12 cellular contexts compared by ENCODE assay signal in genomic region chr18:3466051-3466450, GRCh38. TPM values are rescaled to one million over a fixed set of nuclear protein-coding genes. Genes with fewer than 3 reads are reported as not detected.
DNase-seq lines count a peak whose midpoint lies in the region; ATAC-seq, FAIRE-seq and TF ChIP-seq lines count a peak whose summit lies in the region.
"Had no signal": no experiment of that assay in that cellular context is flagged by ENCODE, and none has a peak within 500 bp of the region (broad histone marks: within the 10 kb centered on the region; RNA-seq: fewer than 3 reads in every experiment).

No MANE protein-coding gene starts in this region.

- H3K27me3 ChIP-seq in HUES48 (ENCODE audit: control insufficient read depth, insufficient read depth, low read length) (no peaks in the 10 kb centered on the region), ascending aorta (no peaks in the 10 kb centered on the region)
- H3K27me3 ChIP-seq: thyroid gland had no signal

- H3K36me3 Mint-ChIP-seq in WTC11: peaks cover 4% of the 10 kb centered on the region; the same call in 1 of the 2 replicates

- TF ChIP-seq CTCF in WTC11 (IDR thresholded peaks at IDR 0.05) (no peak), ascending aorta (IDR thresholded peaks at IDR 0.05) (no peak), D721Med (IDR thresholded peaks at IDR 0.05; ENCODE audit: insufficient read depth, missing control alignments) (no peak)

- intact Hi-C loops in ascending aorta (cut with DNase I): no loop called here

- H3K4me3 Mint-ChIP-seq in WTC11: no peak overlapping the region

- no peaks in the 10 kb centered on the region for H3K9me3 ChIP-seq in HUES48 (ENCODE audit: control insufficient read depth, insufficient read depth, low read length)
- H3K9me3 ChIP-seq in ascending aorta: no peaks in the 10 kb centered on the region
- H3K9me3 ChIP-seq: thyroid gland had no signal

- peaks cover 23% of the 10 kb centered on the region for H3K4me1 ChIP-seq in HUES48 (ENCODE audit: control insufficient read depth, insufficient read depth, low read length)
- H3K4me1 ChIP-seq in ascending aorta: no peaks in the 10 kb centered on the region

- ATAC-seq in WTC11: no peak
- no peak for ATAC-seq in GM21717 (IDR thresholded peaks at IDR 0.05; ENCODE audit: unreplicated experiment)

- H3K4me3 ChIP-seq in HUES48 (ENCODE audit: low read depth, low read length) (no peak overlapping the region), ascending aorta (no peak overlapping the region)
- H3K4me3 ChIP-seq: thyroid gland had no signal

- peaks cover under 1% of the 10 kb centered on the region; the same call in 1 of the 2 replicates for H3K36me3 ChIP-seq in HUES48 (ENCODE audit: control insufficient read depth, insufficient read depth, low read length)
- H3K36me3 ChIP-seq in ascending aorta: peaks cover 0 to 2% of the 10 kb centered on the region in 2 donors
- H3K36me3 ChIP-seq: thyroid gland had no signal

- FAIRE-seq in D721Med (lab: Jason Lieb, UNC): no peak

- no peaks in the 10 kb centered on the region for H3K9me3 Mint-ChIP-seq in WTC11

- no peak overlapping the region for H3K9ac ChIP-seq in HUES48 (ENCODE audit: low read depth, low read length)

- CTCF ChIA-PET in WTC11 (lab: Charles Lee): interaction anchor here (0.8 to 4.8 kb wide), 9 partner anchors 10 to 200 kb away, joined by 3 to 39 read pairs (median 15); no protein-coding TSS in a partner anchor

- H3K27ac ChIP-seq in HUES48 (ENCODE audit: low read depth, low read length) (peak overlapping the region; percentile 86), ascending aorta (no peak overlapping the region)
- H3K27ac ChIP-seq: thyroid gland had no signal

- H3K4me1 Mint-ChIP-seq in WTC11: peaks cover 52% of the 10 kb centered on the region

- peak overlapping the region; percentile 97 for H3K27ac Mint-ChIP-seq in WTC11

- no peaks in the 10 kb centered on the region for H3K27me3 Mint-ChIP-seq in WTC11 (ENCODE audit: low read depth)

- peak; percentile 43 to 47 for DNase-seq in AML-193 (lab: John Stamatoyannopoulos, UW)
- no peak for DNase-seq in WTC11 (ENCODE audit: low spot score)
- DNase-seq in hepatic stellate cell (ENCODE audit: low spot score): peak; percentile 49
- DNase-seq in NCI-H1092 (lab: John Stamatoyannopoulos, UW): no peak
- DNase-seq in ascending aorta (ENCODE audit: low spot score in 2 of 2): no peak
- DNase-seq in D721Med (ENCODE audit: insufficient read length, low spot score): no peak
- DNase-seq: activated naive CD4-positive, alpha-beta T cell; DMS153; NCI-H524; thyroid gland had no signal

- POLR2A ChIA-PET in WTC11 (lab: Charles Lee): interaction anchor here (0.7 kb wide), 2 partner anchors 101 to 138 kb away, joined by 4 read pairs; no protein-coding TSS in a partner anchor

TF ChIP-seq in WTC11, 78 proteins besides CTCF, POLR2A, EP300 and RAD21 (continues in another document):
- TF ChIP-seq TP53 (CRISPR knock-in tag; IDR thresholded peaks at IDR 0.05): no peak
- no peak for TF ChIP-seq ZNF317 (CRISPR knock-in tag; IDR thresholded peaks at IDR 0.05; ENCODE audit: borderline replicate concordance, low read depth)
- TF ChIP-seq CBFB (CRISPR knock-in tag; IDR thresholded peaks at IDR 0.05; ENCODE audit: low read depth): no peak
- no peak for TF ChIP-seq ZNF263 (CRISPR knock-in tag; IDR thresholded peaks at IDR 0.05; ENCODE audit: low read depth)
- no peak for TF ChIP-seq FOXP4 (CRISPR knock-in tag; IDR thresholded peaks at IDR 0.05)
- TF ChIP-seq TEAD4 (CRISPR knock-in tag; IDR thresholded peaks at IDR 0.05): no peak
- no peak for TF ChIP-seq ARID4B (CRISPR knock-in tag; IDR thresholded peaks at IDR 0.05; ENCODE audit: borderline replicate concordance)
- no peak for TF ChIP-seq ERG (CRISPR knock-in tag; IDR thresholded peaks at IDR 0.05)
- TF ChIP-seq ZBTB21 (CRISPR knock-in tag; IDR thresholded peaks at IDR 0.05; ENCODE audit: borderline replicate concordance): no peak
- no peak for TF ChIP-seq ZMAT4 (CRISPR knock-in tag; IDR thresholded peaks at IDR 0.05)
- TF ChIP-seq STAT6 (CRISPR knock-in tag; conservative IDR thresholded peaks at IDR 0.05; ENCODE audit: low read depth): no peak
- no peak for TF ChIP-seq JAZF1 (CRISPR knock-in tag; IDR thresholded peaks at IDR 0.05)

RNA-seq across cellular contexts. Expression of gene TGIF1, which starts 16.1 kb away (rescaled TPM):
- 201 to 210 TPM (median 206 TPM) in 3 replicates for total RNA-seq in WTC11 (2021)
- 39.7 TPM for total RNA-seq in ascending aorta

Comparison
In these comparisons a context has a peak if more than half of its experiments do, and no peak if none do; other contexts are left out.
1. DNase-seq: peak in AML-193 (2 of 2) and hepatic stellate cell (single experiment); none in WTC11 (single experiment), NCI-H1092 (single experiment), ascending aorta (0 of 2) and D721Med (single experiment).